10 cellular contexts compared by ENCODE assay signal in genomic region chr7:129494041-129494440, GRCh38. TPM values are rescaled to one million over a fixed set of nuclear protein-coding genes. Genes with fewer than 3 reads are reported as not detected.
A peak's percentile ranks its signal among the peaks of the same experiment; 100 is the strongest.
DNase-seq lines count a peak whose midpoint lies in the region; ATAC-seq, FAIRE-seq and TF ChIP-seq lines count a peak whose summit lies in the region.
"Had no signal": no experiment of that assay in that cellular context is flagged by ENCODE, and none has a peak within 500 bp of the region (broad histone marks: within the 10 kb centered on the region; RNA-seq: fewer than 3 reads in every experiment).

No MANE protein-coding gene starts in this region.

- TF ChIP-seq POLR2A in gastroesophageal sphincter (IDR thresholded peaks at IDR 0.05) (no peak), H54 (IDR thresholded peaks at IDR 0.05; ENCODE audit: low read depth, low read length) (no peak)

- H3K4me3 ChIP-seq in astrocyte of the cerebellum (ENCODE audit: low read depth, low read length) = no peak overlapping the region
- no peak overlapping the region for H3K4me3 ChIP-seq in gastroesophageal sphincter

- TF ChIP-seq CTCF in astrocyte of the cerebellum (IDR thresholded peaks at IDR 0.05; ENCODE audit: low read depth, low read length, missing control alignments) (no peak), gastroesophageal sphincter (IDR thresholded peaks at IDR 0.05) (no peak)

- H3K9me3 ChIP-seq in gastroesophageal sphincter = no peaks in the 10 kb centered on the region

- no peaks in the 10 kb centered on the region for H3K4me1 ChIP-seq in gastroesophageal sphincter

- no peak overlapping the region for H3K4me3 Mint-ChIP-seq in activated T-cell treated with anti-CD3 and anti-CD28 coated beads, Interleukin-2, amount 50 U/mL, for 4 hours
- H3K4me3 Mint-ChIP-seq in stimulated activated memory B cell treated with anti-CD40 and anti-IgM and Interleukin-4, amounts not matched to agents 10 μg/mL and 1 μg/mL and 100 μg/mL, for 72 hours = no peak overlapping the region

- H3K27me3 ChIP-seq in gastroesophageal sphincter = no peaks in the 10 kb centered on the region

- FAIRE-seq in H54 (lab: Jason Lieb, UNC) = no peak

- no peaks in the 10 kb centered on the region for H3K36me3 ChIP-seq in gastroesophageal sphincter

- H3K27me3 Mint-ChIP-seq in activated T-cell treated with anti-CD3 and anti-CD28 coated beads, Interleukin-2, amount 50 U/mL, for 4 hours (ENCODE audit: low read depth) = no peaks in the 10 kb centered on the region
- H3K27me3 Mint-ChIP-seq in stimulated activated memory B cell treated with anti-CD40 and anti-IgM and Interleukin-4, amounts not matched to agents 10 μg/mL and 1 μg/mL and 100 μg/mL, for 72 hours = no peaks in the 10 kb centered on the region

- 40 to 52% methylated on average over 3 to 4 of the region's 5 CpGs for WGBS in gastroesophageal sphincter (ENCODE audit: low coverage in 1 of 2), 2 donors

- TF ChIP-seq EP300 in gastroesophageal sphincter (IDR thresholded peaks at IDR 0.05) = no peak

- DNase-seq in activated T-cell treated with anti-CD3 and anti-CD28 coated beads, Interleukin-2, amount 50 U/mL, for 4 hours = no peak
- DNase-seq in activated T-cell treated with anti-CD3 and anti-CD28 coated beads, Interleukin-2, amount 50 U/mL, for 1 hour = no peak
- DNase-seq in astrocyte of the cerebellum (ENCODE audit: low read depth) = peak; percentile 79
- no peak for DNase-seq in NCI-H82 treated with DMSO at 0.1 percent for 48 hours (lab: John Stamatoyannopoulos, UW; ENCODE audit: unreplicated experiment)
- no peak for DNase-seq in H54 (ENCODE audit: insufficient read length, low spot score)
- DNase-seq: DMS79 treated with DMSO at 0.1 percent for 48 hours, NCI-H187 had no signal

- peaks cover 22% of the 10 kb centered on the region for H3K4me1 Mint-ChIP-seq in activated T-cell treated with anti-CD3 and anti-CD28 coated beads, Interleukin-2, amount 50 U/mL, for 4 hours (ENCODE audit: low read depth)
- H3K4me1 Mint-ChIP-seq in stimulated activated memory B cell treated with anti-CD40 and anti-IgM and Interleukin-4, amounts not matched to agents 10 μg/mL and 1 μg/mL and 100 μg/mL, for 72 hours = peaks cover 28% of the 10 kb centered on the region

- H3K27ac Mint-ChIP-seq in stimulated activated memory B cell treated with anti-CD40 and anti-IgM and Interleukin-4, amounts not matched to agents 10 μg/mL and 1 μg/mL and 100 μg/mL, for 72 hours = no peak overlapping the region

- H3K36me3 Mint-ChIP-seq in activated T-cell treated with anti-CD3 and anti-CD28 coated beads, Interleukin-2, amount 50 U/mL, for 4 hours (ENCODE audit: insufficient read depth) = peaks cover 1% of the 10 kb centered on the region
- H3K36me3 Mint-ChIP-seq in stimulated activated memory B cell treated with anti-CD40 and anti-IgM and Interleukin-4, amounts not matched to agents 10 μg/mL and 1 μg/mL and 100 μg/mL, for 72 hours = no peaks in the 10 kb centered on the region

- in situ Hi-C loops in astrocyte of the cerebellum (cut with HindIII; ENCODE audit: low sequenced_read_pairs) = no loop called here

- no peak overlapping the region for H3K27ac ChIP-seq in gastroesophageal sphincter

- ATAC-seq in activated T-cell treated with anti-CD3 and anti-CD28 coated beads, Interleukin-2, amount 50 U/mL, for 4 hours = peak; percentile 82 to 87
- peak; percentile 53 for ATAC-seq in HG03060 (IDR thresholded peaks at IDR 0.05; ENCODE audit: low read depth, unreplicated experiment)
- ATAC-seq in stimulated activated memory B cell treated with anti-CD40 and anti-IgM and Interleukin-4, amounts not matched to agents 10 μg/mL and 1 μg/mL and 100 μg/mL, for 72 hours = peak; percentile 87
- ATAC-seq in gastroesophageal sphincter = no peak

- no peaks in the 10 kb centered on the region for H3K9me3 Mint-ChIP-seq in activated T-cell treated with anti-CD3 and anti-CD28 coated beads, Interleukin-2, amount 50 U/mL, for 4 hours
- no peaks in the 10 kb centered on the region for H3K9me3 Mint-ChIP-seq in stimulated activated memory B cell treated with anti-CD40 and anti-IgM and Interleukin-4, amounts not matched to agents 10 μg/mL and 1 μg/mL and 100 μg/mL, for 72 hours

RNA-seq across cellular contexts. Expression of gene SMKR1, which starts 8.3 kb away (rescaled TPM):
- 1 to 10 TPM; 5.1 to 7.9 (median 6.2) TPM for total RNA-seq in activated T-cell treated with anti-CD3 and anti-CD28 coated beads, Interleukin-2, amount 50 U/mL, for 4 hours
- total RNA-seq in gastroesophageal sphincter = not detected

RNA-seq across cellular contexts. Expression of gene STRIP2, which starts 59.8 kb away (rescaled TPM):
- 10 to 100 TPM; 51.6 to 64.1 (median 56.1) TPM for total RNA-seq in activated T-cell treated with anti-CD3 and anti-CD28 coated beads, Interleukin-2, amount 50 U/mL, for 4 hours
- 1 to 10 TPM; 1.2 to 2.6 (median 1.9) TPM for total RNA-seq in gastroesophageal sphincter

Comparison
In these comparisons a context has a peak if more than half of its experiments do, and no peak if none do; other contexts are left out.
1. RNA of gene SMKR1, which starts 8.3 kb away (total RNA-seq): 5.1 to 7.9 TPM in activated T-cell treated with anti-CD3 and anti-CD28 coated beads, Interleukin-2, amount 50 U/mL, for 4 hours; not detected in gastroesophageal sphincter; every median in the first group is over 4 times any median in the second.
2. RNA of gene STRIP2, which starts 59.8 kb away (total RNA-seq): 51.6 to 64.1 TPM in activated T-cell treated with anti-CD3 and anti-CD28 coated beads, Interleukin-2, amount 50 U/mL, for 4 hours; 1.2 to 2.6 TPM in gastroesophageal sphincter; every median in the first group is over 10 times any median in the second.